In the genomic region with DNA sequence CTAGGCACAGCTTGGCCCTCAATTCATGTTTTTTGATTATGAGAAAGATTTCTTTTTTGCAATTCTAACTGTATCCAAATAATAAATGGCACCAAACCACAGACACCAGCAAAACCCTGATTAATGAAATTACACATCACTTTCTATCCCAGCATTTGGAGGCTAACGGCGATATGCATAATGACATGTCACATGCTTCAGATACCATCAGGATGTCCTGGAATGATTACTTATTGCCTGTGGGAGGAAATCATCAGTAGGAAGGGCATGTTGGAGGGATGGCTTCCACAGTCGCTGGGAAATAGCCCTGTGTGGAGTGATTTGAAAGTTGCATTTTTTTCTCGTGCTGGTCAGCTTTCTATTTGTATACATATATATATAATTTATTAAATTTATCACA, we compare ENCODE assay signal across 27 cellular contexts.
DNase-seq lines count a peak whose midpoint lies in the region; ATAC-seq and TF ChIP-seq lines count a peak whose summit lies in the region.
"Had no signal": no experiment of that assay in that cellular context is flagged by ENCODE, and none has a peak within 500 bp of the region (broad histone marks: within the 10 kb centered on the region; RNA-seq: fewer than 3 reads in every experiment).

No MANE protein-coding gene starts in this region.

- TF ChIP-seq CTCF in SK-N-SH (IDR thresholded peaks at IDR 0.05): no peak

- H3K9ac ChIP-seq in SK-N-SH: no peak overlapping the region
- H3K9ac ChIP-seq: BLaER1; BLaER1 treated with 17β-estradiol and CSF1 and Interleukin-3, amounts not matched to agents 10 nM and 100 nM had no signal

- H3K9me3 ChIP-seq in SK-N-SH: no peaks in the 10 kb centered on the region
- H3K9me3 ChIP-seq: A549, BE2C, BLaER1, Caco-2 had no signal

- WGBS in SK-N-SH (ENCODE audit: low lambda C conversion rate): 19% methylated on average over 4 of the region's 4 CpGs

- 0 out of 4 replicates have a peak, but pooled peaks of 1 of the 2 experiments have one; percentile 60 for TF ChIP-seq EP300 in SK-N-SH (IDR thresholded peaks at IDR 0.05; ENCODE audit: borderline replicate concordance in 1 of 2, low read depth in 1 of 2, low read length in 1 of 2)

- H4K20me1 ChIP-seq in SK-N-SH (ENCODE audit: insufficient read depth): no peaks in the 10 kb centered on the region
- H4K20me1 ChIP-seq: BLaER1; BLaER1 treated with 17β-estradiol and CSF1 and Interleukin-3, amounts not matched to agents 10 nM and 100 nM had no signal

- no peak for DNase-seq in SK-N-SH
- DNase-seq: 8988T; ACHN; AML-193; BE2C; C1 segment of cervical spinal cord; Caco-2; Calu3; CD4-positive, alpha-beta memory T cell; CD4-positive, alpha-beta T cell; CD4-positive, CD25-positive, alpha-beta regulatory T cell; CD8-positive, alpha-beta memory T cell; CD8-positive, alpha-beta T cell; COR-L47; DMS 273 treated with DMSO at 0.1 percent for 48 hours; DMS153; DMS53; DMS79; DMS79 treated with DMSO at 0.1 percent for 48 hours; DND-41; EL had no signal

- no peaks in the 10 kb centered on the region for H3K79me2 ChIP-seq in SK-N-SH (ENCODE audit: insufficient read depth)

- H3K27me3 ChIP-seq in SK-N-SH (ENCODE audit: insufficient read depth): no peaks in the 10 kb centered on the region
- H3K27me3 ChIP-seq: BLaER1; BLaER1 treated with 17β-estradiol and CSF1 and Interleukin-3, amounts not matched to agents 10 nM and 100 nM had no signal

- no peak overlapping the region for H2AFZ ChIP-seq in SK-N-SH (ENCODE audit: low read depth)

- POLR2A ChIA-PET in SK-N-SH (lab: Yijun Ruan, JAX): no interaction called here

- no peak for TF ChIP-seq RAD21 in SK-N-SH (IDR thresholded peaks at IDR 0.05; ENCODE audit: low read length)

- no peak overlapping the region for H3K4me3 ChIP-seq in SK-N-SH (ENCODE audit: low read depth in 2 of 2, low read length in 1 of 2)
- H3K4me3 ChIP-seq: A549; BLaER1; BLaER1 treated with 17β-estradiol and CSF1 and Interleukin-3, amounts not matched to agents 10 nM and 100 nM had no signal

- H3K9me2 ChIP-seq in SK-N-SH: no peaks in the 10 kb centered on the region

- no peak overlapping the region for H3K4me2 ChIP-seq in SK-N-SH
- H3K4me2 ChIP-seq: A549; BLaER1; BLaER1 treated with 17β-estradiol and CSF1 and Interleukin-3, amounts not matched to agents 10 nM and 100 nM had no signal

- no peaks in the 10 kb centered on the region for H3K36me3 ChIP-seq in SK-N-SH (replicated peaks in 1 of 2; ENCODE audit: control insufficient read depth in 1 of 2, insufficient read depth in 2 of 2, low read length in 1 of 2)
- H3K36me3 ChIP-seq: BE2C; BLaER1; BLaER1 treated with 17β-estradiol and CSF1 and Interleukin-3, amounts not matched to agents 10 nM and 100 nM had no signal

- CTCF ChIA-PET in SK-N-SH (lab: Yijun Ruan, JAX): interaction anchor here (1.1 kb wide), 1 partner anchor 16 kb away, joined by 3 read pairs; no protein-coding TSS in a partner anchor

- no peak overlapping the region for H3K27ac ChIP-seq in SK-N-SH (ENCODE audit: low read depth in 2 of 2, low read length in 1 of 2)
- H3K27ac ChIP-seq: 22Rv1; A549; BLaER1; BLaER1 treated with 17β-estradiol and CSF1 and Interleukin-3, amounts not matched to agents 10 nM and 100 nM; C4-2B had no signal

- H3K4me1 ChIP-seq in SK-N-SH (ENCODE audit: control insufficient read depth in 1 of 2, insufficient read depth in 2 of 2, low read depth in 1 of 2, low read length in 1 of 2): peaks cover 0 to 11% of the 10 kb centered on the region in 2 experiments; a peak in 2 of 4 replicates
- H3K4me1 ChIP-seq: A549, Caco-2 had no signal

- no peaks in the 10 kb centered on the region for H3F3A ChIP-seq in SK-N-SH (replicated peaks; ENCODE audit: insufficient read depth)

- ATAC-seq in SK-N-SH treated with all-trans-retinoic acid at 6 μM for 48 hours: no peak
- ATAC-seq: A549; CD8-positive, alpha-beta T cell had no signal

TF ChIP-seq in SK-N-SH, 30 proteins besides CTCF, POLR2A, EP300 and RAD21:
- no peak for TF ChIP-seq MEF2A (IDR thresholded peaks at IDR 0.05; ENCODE audit: borderline replicate concordance, low read depth)
- TF ChIP-seq, protein P1, sequence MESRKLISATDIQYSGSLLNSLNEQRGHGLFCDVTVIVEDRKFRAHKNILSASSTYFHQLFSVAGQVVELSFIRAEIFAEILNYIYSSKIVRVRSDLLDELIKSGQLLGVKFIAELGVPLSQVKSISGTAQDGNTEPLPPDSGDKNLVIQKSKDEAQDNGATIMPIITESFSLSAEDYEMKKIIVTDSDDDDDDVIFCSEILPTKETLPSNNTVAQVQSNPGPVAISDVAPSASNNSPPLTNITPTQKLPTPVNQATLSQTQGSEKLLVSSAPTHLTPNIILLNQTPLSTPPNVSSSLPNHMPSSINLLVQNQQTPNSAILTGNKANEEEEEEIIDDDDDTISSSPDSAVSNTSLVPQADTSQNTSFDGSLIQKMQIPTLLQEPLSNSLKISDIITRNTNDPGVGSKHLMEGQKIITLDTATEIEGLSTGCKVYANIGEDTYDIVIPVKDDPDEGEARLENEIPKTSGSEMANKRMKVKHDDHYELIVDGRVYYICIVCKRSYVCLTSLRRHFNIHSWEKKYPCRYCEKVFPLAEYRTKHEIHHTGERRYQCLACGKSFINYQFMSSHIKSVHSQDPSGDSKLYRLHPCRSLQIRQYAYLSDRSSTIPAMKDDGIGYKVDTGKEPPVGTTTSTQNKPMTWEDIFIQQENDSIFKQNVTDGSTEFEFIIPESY (IDR thresholded peaks at IDR 0.05; ENCODE audit: borderline replicate concordance, low read depth): no peak
- TF ChIP-seq RCOR1 (IDR thresholded peaks at IDR 0.05; ENCODE audit: low read length): peak; percentile 89; the same call in 1 of the 2 replicates
- no peak for TF ChIP-seq YY1 (IDR thresholded peaks at IDR 0.05; ENCODE audit: low read depth)
- TF ChIP-seq GATA2 (CRISPR knock-in tag; IDR thresholded peaks at IDR 0.05): peak; percentile 51

TF ChIP-seq in SK-N-SH treated with all-trans-retinoic acid at 6 μM for 48 hours, 23 proteins besides CTCF, POLR2A, EP300 and RAD21:
- TF ChIP-seq ZC3H10 (CRISPR knock-in tag; IDR thresholded peaks at IDR 0.05): no peak
- TF ChIP-seq ZFP3 (CRISPR knock-in tag; IDR thresholded peaks at IDR 0.05): no peak
- TF ChIP-seq SNAI2 (CRISPR knock-in tag; IDR thresholded peaks at IDR 0.05): no peak
- TF ChIP-seq, protein P2, sequence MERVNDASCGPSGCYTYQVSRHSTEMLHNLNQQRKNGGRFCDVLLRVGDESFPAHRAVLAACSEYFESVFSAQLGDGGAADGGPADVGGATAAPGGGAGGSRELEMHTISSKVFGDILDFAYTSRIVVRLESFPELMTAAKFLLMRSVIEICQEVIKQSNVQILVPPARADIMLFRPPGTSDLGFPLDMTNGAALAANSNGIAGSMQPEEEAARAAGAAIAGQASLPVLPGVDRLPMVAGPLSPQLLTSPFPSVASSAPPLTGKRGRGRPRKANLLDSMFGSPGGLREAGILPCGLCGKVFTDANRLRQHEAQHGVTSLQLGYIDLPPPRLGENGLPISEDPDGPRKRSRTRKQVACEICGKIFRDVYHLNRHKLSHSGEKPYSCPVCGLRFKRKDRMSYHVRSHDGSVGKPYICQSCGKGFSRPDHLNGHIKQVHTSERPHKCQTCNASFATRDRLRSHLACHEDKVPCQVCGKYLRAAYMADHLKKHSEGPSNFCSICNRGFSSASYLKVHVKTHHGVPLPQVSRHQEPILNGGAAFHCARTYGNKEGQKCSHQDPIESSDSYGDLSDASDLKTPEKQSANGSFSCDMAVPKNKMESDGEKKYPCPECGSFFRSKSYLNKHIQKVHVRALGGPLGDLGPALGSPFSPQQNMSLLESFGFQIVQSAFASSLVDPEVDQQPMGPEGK (CRISPR knock-in tag; IDR thresholded peaks at IDR 0.05; ENCODE audit: borderline replicate concordance): no peak
- no peak for TF ChIP-seq RARB (CRISPR knock-in tag; IDR thresholded peaks at IDR 0.05)
- TF ChIP-seq TOX (CRISPR knock-in tag; IDR thresholded peaks at IDR 0.05; ENCODE audit: borderline replicate concordance): no peak
TF ChIP-seq in SK-N-SH treated with all-trans-retinoic acid at 6 μM for 48 hours: peak in this region for 0.
